In genomic region chr3:123652346-123652984, GRCh38 we compare ENCODE assay signal across 9 cellular contexts.
DNase-seq lines count a peak whose midpoint lies in the region; ATAC-seq and TF ChIP-seq lines count a peak whose summit lies in the region.
"Had no signal": no experiment of that assay in that cellular context is flagged by ENCODE, and none has a peak within 500 bp of the region (broad histone marks: within the 10 kb centered on the region; RNA-seq: fewer than 3 reads in every experiment).

No MANE protein-coding gene starts in this region.

- intact Hi-C loops in left ventricle myocardium inferior (cut with micrococcal nuclease) = loop anchor here (5.0 kb wide), 2 partner anchors 50 to 70 kb away; no protein-coding TSS in a partner anchor

- H3K27ac ChIP-seq in left ventricle myocardium inferior (replicated peaks) = peak overlapping the region; percentile 79

- no peak for ATAC-seq in GM21737 (IDR thresholded peaks at IDR 0.05; ENCODE audit: unreplicated experiment)

- no peaks in the 10 kb centered on the region for H3K36me3 ChIP-seq in left ventricle myocardium inferior

- TF ChIP-seq CTCF in left ventricle myocardium inferior (IDR thresholded peaks at IDR 0.05; ENCODE audit: borderline replicate concordance) = peak; percentile 98

- H3K4me1 ChIP-seq in left ventricle myocardium inferior = peaks cover 42% of the 10 kb centered on the region

- DNase-seq in NCI-H2081 (lab: John Stamatoyannopoulos, UW) (peak; percentile 75 to 80), NCI-H2081 treated with DMSO at 0.1 percent for 48 hours (lab: John Stamatoyannopoulos, UW) (no peak), HT1080 (ENCODE audit: low read depth) (peak; percentile 76), NOMO-1 treated with DMSO at 0.1 percent for 48 hours (lab: John Stamatoyannopoulos, UW; ENCODE audit: unreplicated experiment) (peak; percentile 36), amniotic stem cell (lab: John Stamatoyannopoulos, UW) (peak; percentile 64), left ventricle myocardium inferior (peak; percentile 80), putamen (ENCODE audit: low spot score) (peak; percentile 58)

- H3K27me3 ChIP-seq in left ventricle myocardium inferior (ENCODE audit: low read depth) = no peaks in the 10 kb centered on the region
- H3K27me3 ChIP-seq: BLaER1 had no signal

- no peaks in the 10 kb centered on the region for H3K9me3 ChIP-seq in left ventricle myocardium inferior (replicated peaks)

- no peak overlapping the region for H3K4me3 ChIP-seq in left ventricle myocardium inferior
- H3K4me3 ChIP-seq: BLaER1 had no signal
